Comparison of ENCODE assay signal across 21 cellular contexts in the genomic region with DNA sequence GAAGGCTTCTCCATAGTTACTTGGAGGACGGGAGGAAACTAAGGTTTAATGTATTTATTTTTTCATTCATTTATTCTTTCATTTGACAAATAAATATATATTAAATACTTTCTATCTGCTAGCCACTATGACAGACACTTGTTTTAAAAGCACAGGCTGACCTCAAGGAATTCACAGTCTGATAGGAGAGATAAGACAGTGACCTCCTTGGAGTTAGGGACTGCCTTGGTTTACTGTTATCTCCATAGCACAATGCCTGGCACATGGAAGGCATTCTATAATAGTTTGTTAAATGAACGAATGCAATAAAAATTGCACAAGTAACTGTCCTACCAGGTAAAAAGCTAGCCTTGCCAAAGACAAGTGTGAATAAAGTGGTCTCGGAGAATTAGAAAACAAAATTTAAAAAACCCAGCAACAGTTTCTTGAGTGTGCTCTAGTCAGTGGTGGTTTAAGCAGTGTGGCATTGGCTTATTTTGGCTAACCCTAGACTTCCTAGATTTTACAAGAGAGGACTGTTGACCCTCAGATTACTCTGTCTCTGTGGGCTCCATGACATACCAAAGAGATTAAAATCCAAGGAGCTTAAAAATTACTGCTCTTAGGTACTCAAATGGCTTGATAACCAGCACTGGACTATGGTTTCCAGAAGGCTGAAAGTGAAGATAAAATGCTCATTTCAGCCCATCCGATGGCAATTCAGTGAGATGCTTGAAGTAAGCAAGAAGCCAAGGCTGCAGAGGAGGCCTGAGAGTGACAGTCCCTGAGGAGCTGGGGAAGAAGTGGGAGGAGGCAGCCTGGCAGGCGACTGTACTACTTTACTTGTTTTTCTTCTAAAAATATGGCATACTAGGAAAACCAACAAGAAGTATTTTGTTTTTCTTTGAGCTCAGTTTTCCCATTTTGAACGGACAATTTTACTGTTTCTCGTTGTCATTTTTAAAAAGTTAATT. TPM values are rescaled to one million over a fixed set of nuclear protein-coding genes. Genes with fewer than 3 reads are reported as not detected.
A peak's percentile ranks its signal among the peaks of the same experiment; 100 is the strongest.
DNase-seq lines count a peak whose midpoint lies in the region; ATAC-seq and TF ChIP-seq lines count a peak whose summit lies in the region.
"Had no signal": no experiment of that assay in that cellular context is flagged by ENCODE, and none has a peak within 500 bp of the region (broad histone marks: within the 10 kb centered on the region; RNA-seq: fewer than 3 reads in every experiment).

No MANE protein-coding gene starts in this region.

- H4K8ac ChIP-seq in mesendoderm (ENCODE audit: low read depth, low read length), result no peak overlapping the region

- CTCF ChIA-PET in WTC11 (lab: Charles Lee), result interaction anchor here (0.6 to 5.3 kb wide), 29 partner anchors 8 to 419 kb away, joined by 3 to 77 read pairs (median 4); no protein-coding TSS in a partner anchor
- CTCF ChIA-PET in A673 (lab: Charles Lee), result interaction anchor here (0.6 to 1.4 kb wide), 2 partner anchors 13 to 105 kb away, joined by 3 to 9 read pairs; no protein-coding TSS in a partner anchor

- H3K18ac ChIP-seq in mesendoderm (ENCODE audit: low read length), result no peak overlapping the region

- no peak for TF ChIP-seq POLR2A in testis (IDR thresholded peaks at IDR 0.05)

- H3K27ac ChIP-seq in mesendoderm (ENCODE audit: low read depth, low read length) (no peak overlapping the region), testis (no peak overlapping the region), A673 (ENCODE audit: low read depth, low read length, poor library complexity, severe bottlenecking) (no peak overlapping the region)
- H3K27ac ChIP-seq: 22Rv1; BLaER1 treated with 17β-estradiol and CSF1 and Interleukin-3, amounts not matched to agents 10 nM and 100 nM; HL-60; KMS-11 had no signal

- POLR2A ChIA-PET in WTC11 (lab: Charles Lee) (no interaction called here), A673 (lab: Charles Lee; ENCODE audit: low non-redundant PET) (no interaction called here)

- no peak overlapping the region for H2BK5ac ChIP-seq in mesendoderm (ENCODE audit: low read length)

- no peak overlapping the region for H2AK5ac ChIP-seq in mesendoderm (ENCODE audit: low read length)

- no peak overlapping the region for H3K9ac ChIP-seq in mesendoderm (ENCODE audit: low read length)
- H3K9ac ChIP-seq: BLaER1 treated with 17β-estradiol and CSF1 and Interleukin-3, amounts not matched to agents 10 nM and 100 nM; KMS-11 had no signal

- no peaks in the 10 kb centered on the region for H3K27me3 ChIP-seq in mesendoderm (ENCODE audit: insufficient read depth, low read length, poor library complexity)
- H3K27me3 ChIP-seq in testis, result no peaks in the 10 kb centered on the region
- H3K27me3 ChIP-seq in A673 (replicated peaks; ENCODE audit: insufficient read depth, low read depth, low read length, poor library complexity), result no peaks in the 10 kb centered on the region
- H3K27me3 ChIP-seq: BLaER1 treated with 17β-estradiol and CSF1 and Interleukin-3, amounts not matched to agents 10 nM and 100 nM had no signal

- no peak overlapping the region for H3K4me3 Mint-ChIP-seq in WTC11
- H3K4me3 Mint-ChIP-seq: CD4-positive, alpha-beta memory T cell had no signal

- H4K5ac ChIP-seq in mesendoderm (ENCODE audit: low read length), result no peak overlapping the region

- DNase-seq in NCI-H82 (lab: John Stamatoyannopoulos, UW) (peak; percentile 11), NCI-H82 treated with DMSO at 0.1 percent for 48 hours (lab: John Stamatoyannopoulos, UW; ENCODE audit: unreplicated experiment) (no peak), WTC11 (ENCODE audit: low spot score) (no peak), mesendoderm (peak; percentile 57), testis (peak; percentile 28), A673 (ENCODE audit: low spot score) (no peak)
- DNase-seq in activated CD4-positive, alpha-beta T cell treated with anti-CD3 and anti-CD28 coated beads for 48 hours, result no peak
- DNase-seq: DMS79 treated with DMSO at 0.1 percent for 48 hours; NCI-H2227 treated with DMSO at 0.1 percent for 48 hours; NK-92 treated with Interleukin-12 subunit alpha and Interleukin-12 subunit beta, amount 100 ng/mL, for 24 hours; SIG-M5 had no signal

- H3K36me3 ChIP-seq in mesendoderm (ENCODE audit: control insufficient read depth, insufficient read depth, low read length) (no peaks in the 10 kb centered on the region), testis (ENCODE audit: low read depth, missing control alignments) (no peaks in the 10 kb centered on the region), A673 (ENCODE audit: insufficient read depth, low read length, poor library complexity, severe bottlenecking) (no peaks in the 10 kb centered on the region)
- H3K36me3 ChIP-seq: BLaER1 treated with 17β-estradiol and CSF1 and Interleukin-3, amounts not matched to agents 10 nM and 100 nM had no signal

- no peaks in the 10 kb centered on the region for H3K9me3 ChIP-seq in testis
- no peaks in the 10 kb centered on the region for H3K9me3 ChIP-seq in A673 (ENCODE audit: low read depth, low read length, poor library complexity, severe bottlenecking)
- H3K9me3 ChIP-seq: BLaER1 treated with 17β-estradiol and CSF1 and Interleukin-3, amounts not matched to agents 10 nM and 100 nM; Caco-2 had no signal

- no peaks in the 10 kb centered on the region for H3K79me1 ChIP-seq in mesendoderm (ENCODE audit: low read length)

- intact Hi-C loops in testis (cut with DNase I; ENCODE audit: low total_unique reads), result no loop called here
- intact Hi-C loops in A673 (cut with micrococcal nuclease; ENCODE audit: unreplicated experiment), result loop anchor here (10.0 kb wide), 1 partner anchor 131 kb away; no protein-coding TSS in a partner anchor

- no peak overlapping the region for H2BK120ac ChIP-seq in mesendoderm (ENCODE audit: low read depth, low read length)

- no peaks in the 10 kb centered on the region for H3K36me3 Mint-ChIP-seq in WTC11
- H3K36me3 Mint-ChIP-seq: CD4-positive, alpha-beta memory T cell had no signal

- no peak overlapping the region for H3K4me3 ChIP-seq in mesendoderm (ENCODE audit: low read length)
- H3K4me3 ChIP-seq in testis, result no peak overlapping the region
- no peak overlapping the region for H3K4me3 ChIP-seq in A673 (ENCODE audit: low read depth, low read length, poor library complexity, severe bottlenecking)
- H3K4me3 ChIP-seq: BLaER1 treated with 17β-estradiol and CSF1 and Interleukin-3, amounts not matched to agents 10 nM and 100 nM; GM12878 had no signal

- no peak overlapping the region for H3K56ac ChIP-seq in mesendoderm (ENCODE audit: low read length)

- no peaks in the 10 kb centered on the region for H3K4me1 ChIP-seq in mesendoderm (ENCODE audit: control insufficient read depth, low read depth, low read length)
- H3K4me1 ChIP-seq in testis, result no peaks in the 10 kb centered on the region
- peaks cover 3% of the 10 kb centered on the region for H3K4me1 ChIP-seq in A673 (ENCODE audit: insufficient read depth, low read length, poor library complexity, severe bottlenecking)
- H3K4me1 ChIP-seq: BLaER1 treated with 17β-estradiol and CSF1 and Interleukin-3, amounts not matched to agents 10 nM and 100 nM had no signal

- H2BK15ac ChIP-seq in mesendoderm (replicated peaks; ENCODE audit: low read depth), result no peak overlapping the region

- no peak for TF ChIP-seq CTCF in WTC11 (IDR thresholded peaks at IDR 0.05)
- no peak for TF ChIP-seq CTCF in testis (IDR thresholded peaks at IDR 0.05)
- no peak for TF ChIP-seq CTCF in A673 (conservative IDR thresholded peaks at IDR 0.05; ENCODE audit: low read depth, low read length)

- peak; percentile 40; the same call in 1 of the 2 replicates for ATAC-seq in WTC11
- ATAC-seq in esophagus mucosa, result no peak

- peaks cover 20% of the 10 kb centered on the region for H3K4me1 Mint-ChIP-seq in WTC11
- H3K4me1 Mint-ChIP-seq: CD4-positive, alpha-beta memory T cell had no signal

- no peak overlapping the region for H3K27ac Mint-ChIP-seq in WTC11

- peaks cover 34% of the 10 kb centered on the region for H3K27me3 Mint-ChIP-seq in WTC11 (ENCODE audit: low read depth)

- H3K4ac ChIP-seq in mesendoderm (ENCODE audit: low read depth, low read length), result no peak overlapping the region

- BruUV-seq in A673 (replicated peaks; lab: Mats Ljungman, UMichigan), result no TSS peak

- WGBS in mesendoderm (ENCODE audit: extremely low coverage, insufficient coverage, low lambda C conversion rate), result no CpG with 5 or more reads among the region's 7 CpGs
- WGBS in testis, 2 donors, result 82 to 84% methylated on average over 7 of the region's 7 CpGs

- no peaks in the 10 kb centered on the region for H3K9me3 Mint-ChIP-seq in WTC11
- H3K9me3 Mint-ChIP-seq: CD4-positive, alpha-beta memory T cell had no signal

- no peaks in the 10 kb centered on the region for H3K79me2 ChIP-seq in mesendoderm (ENCODE audit: control insufficient read depth, insufficient read depth, low read length)

- H3K23ac ChIP-seq in mesendoderm (ENCODE audit: low read length), result no peak overlapping the region

- H3K4me2 ChIP-seq in mesendoderm (ENCODE audit: low read length), result no peak overlapping the region
- H3K4me2 ChIP-seq: BLaER1 treated with 17β-estradiol and CSF1 and Interleukin-3, amounts not matched to agents 10 nM and 100 nM; KMS-11 had no signal

TF ChIP-seq in WTC11, 78 proteins besides CTCF, POLR2A, EP300 and RAD21 (continues in another document):
- TF ChIP-seq ZNF396 (CRISPR knock-in tag; IDR thresholded peaks at IDR 0.05; ENCODE audit: borderline replicate concordance), result no peak

RNA-seq across cellular contexts. Expression of gene AFP, which starts 9.6 kb away (rescaled TPM):
- total RNA-seq in WTC11 (2021), result 1.1 to 1.8 TPM (median 1.8 TPM) in 3 replicates
- 9.5 TPM for polyA plus RNA-seq in mesendoderm (2013, experiment 1 of 2)
- 10.3 TPM for polyA plus RNA-seq in mesendoderm (2013, experiment 2 of 2)
- total RNA-seq in testis, result not detected
- polyA plus RNA-seq in testis (ENCODE audit: insufficient read depth, low read depth, low replicate concordance), result 0.16 TPM
- not detected for total RNA-seq in esophagus mucosa
- not detected in 2 replicates for total RNA-seq in A673 (2021)
- total RNA-seq: CD4-positive, alpha-beta memory T cell; HT-29 had no signal
- polyA plus RNA-seq: CD4-positive, alpha-beta memory T cell; GM12878 had no signal

RNA-seq across cellular contexts. Expression of gene AFM, which starts 35.9 kb away (rescaled TPM):
- not detected in 3 replicates for total RNA-seq in WTC11 (2021)
- polyA plus RNA-seq in mesendoderm (2013, experiment 1 of 2), result not detected
- not detected for polyA plus RNA-seq in mesendoderm (2013, experiment 2 of 2)
- total RNA-seq in testis, result under 1 TPM in 1 of 2 donors, not detected in 1; 0.19 TPM
- polyA plus RNA-seq in testis (ENCODE audit: insufficient read depth, low read depth, low replicate concordance), result 0.20 TPM
- not detected for total RNA-seq in esophagus mucosa
- 0.15 TPM in 1 of 2 replicates, not detected in the other for total RNA-seq in A673 (2021)
- total RNA-seq: CD4-positive, alpha-beta memory T cell; GM12878; H1; HT-29 had no signal
- polyA plus RNA-seq: CD4-positive, alpha-beta memory T cell; GM12878; H1 had no signal

RNA-seq across cellular contexts. Expression of gene ALB, which starts 41.6 kb away (rescaled TPM):
- 23.4 to 35.4 TPM (median 27.4 TPM) in 3 replicates for total RNA-seq in WTC11 (2021)
- polyA plus RNA-seq in mesendoderm (2013, experiment 1 of 2), result 0.56 TPM
- polyA plus RNA-seq in mesendoderm (2013, experiment 2 of 2), result 0.53 TPM
- 1 to 10 TPM; 3.5 to 5.0 TPM for total RNA-seq in testis
- polyA plus RNA-seq in testis (ENCODE audit: insufficient read depth, low read depth, low replicate concordance), result 6.9 TPM
- total RNA-seq in esophagus mucosa, result 7.6 TPM
- total RNA-seq in A673 (2021), result not detected in 2 replicates
- total RNA-seq: CD4-positive, alpha-beta memory T cell; H1; HT-29 had no signal
- polyA plus RNA-seq: CD4-positive, alpha-beta memory T cell had no signal

Comparison
In these comparisons a context has a peak if more than half of its experiments do, and no peak if none do; other contexts are left out.
1. DNase-seq: peak in NCI-H82 (single experiment), mesendoderm (single experiment) and testis (single experiment); none in NCI-H82 treated with DMSO at 0.1 percent for 48 hours (single experiment), WTC11 (single experiment), activated CD4-positive, alpha-beta T cell treated with anti-CD3 and anti-CD28 coated beads for 48 hours (single experiment) and A673 (single experiment).